Comparison of ENCODE assay signal across 8 cellular contexts in genomic region chr1:240575976-240576666, GRCh38. TPM values are rescaled to one million over a fixed set of nuclear protein-coding genes. Genes with fewer than 3 reads are reported as not detected.
DNase-seq lines count a peak whose midpoint lies in the region; TF ChIP-seq lines count a peak whose summit lies in the region.

No MANE protein-coding gene starts in this region.

- TF ChIP-seq CTCF in WERI-Rb-1 (IDR thresholded peaks at IDR 0.05; ENCODE audit: low read depth, low read length) (no peak), thyroid gland (IDR thresholded peaks at IDR 0.05) (no peak)

- H3K36me3 Mint-ChIP-seq in activated T-cell treated with anti-CD3 and anti-CD28 coated beads, Interleukin-2, amount 50 U/mL, for 24 hours (ENCODE audit: low read depth), result no peaks in the 10 kb centered on the region

- H3K36me3 ChIP-seq in WERI-Rb-1 (no peaks in the 10 kb centered on the region), thyroid gland (no peaks in the 10 kb centered on the region)

- intact Hi-C loops in thyroid gland (cut with DNase I), result no loop called here

- DNase-seq in activated T-cell treated with anti-CD3 and anti-CD28 coated beads for 4 hours (peak; percentile 5), HS-5 (ENCODE audit: low read depth) (peak; percentile 26), WERI-Rb-1 (peak; percentile 27), glomerular visceral epithelial cell (ENCODE audit: extremely low spot score) (peak; percentile 24), thyroid gland (peak; percentile 17 to 36), kidney tubule cell (ENCODE audit: low spot score) (no peak), NCI-H187 (lab: John Stamatoyannopoulos, UW) (no peak)
- no peak for DNase-seq in activated T-cell treated with anti-CD3 and anti-CD28 coated beads, Interleukin-2, amount 50 U/mL, for 24 hours

- no peaks in the 10 kb centered on the region for H3K9me3 ChIP-seq in WERI-Rb-1 (ENCODE audit: severe bottlenecking)
- H3K9me3 ChIP-seq in thyroid gland, result no peaks in the 10 kb centered on the region

- H3K4me3 Mint-ChIP-seq in activated T-cell treated with anti-CD3 and anti-CD28 coated beads, Interleukin-2, amount 50 U/mL, for 24 hours, result no peak overlapping the region

- H3K4me1 ChIP-seq in thyroid gland, result no peaks in the 10 kb centered on the region

- H3K27ac ChIP-seq in WERI-Rb-1, result peak overlapping the region; percentile 32; the same call in 1 of the 2 replicates
- H3K27ac ChIP-seq in thyroid gland, result peak overlapping the region in 2 of 3 donors; percentile 20 to 21

- no peaks in the 10 kb centered on the region for H3K27me3 Mint-ChIP-seq in activated T-cell treated with anti-CD3 and anti-CD28 coated beads, Interleukin-2, amount 50 U/mL, for 24 hours

- H3K4me1 Mint-ChIP-seq in activated T-cell treated with anti-CD3 and anti-CD28 coated beads, Interleukin-2, amount 50 U/mL, for 24 hours (ENCODE audit: low read depth), result peaks cover 19% of the 10 kb centered on the region

- H3K27ac Mint-ChIP-seq in activated T-cell treated with anti-CD3 and anti-CD28 coated beads, Interleukin-2, amount 50 U/mL, for 24 hours, result no peak overlapping the region

- H3K27me3 ChIP-seq in WERI-Rb-1 (ENCODE audit: insufficient read depth, low read depth, severe bottlenecking), result no peaks in the 10 kb centered on the region
- no peaks in the 10 kb centered on the region for H3K27me3 ChIP-seq in thyroid gland

- no peak for TF ChIP-seq POLR2A in thyroid gland (IDR thresholded peaks at IDR 0.05)

- no peaks in the 10 kb centered on the region for H3K9me3 Mint-ChIP-seq in activated T-cell treated with anti-CD3 and anti-CD28 coated beads, Interleukin-2, amount 50 U/mL, for 24 hours

- WGBS in thyroid gland, 2 donors, result 63 to 64% methylated on average over 9 of the region's 9 CpGs

- H3K4me3 ChIP-seq in WERI-Rb-1 (ENCODE audit: low read depth, low read length), result no peak overlapping the region
- H3K4me3 ChIP-seq in thyroid gland (replicated peaks in 1 of 3), result no peak overlapping the region

RNA-seq across cellular contexts. Expression of gene GREM2, which starts 35.8 kb away (rescaled TPM):
- 1 to 10 TPM in 1 of 4 donors, under 1 TPM in 3; 0.22 to 1.2 (median 0.35) TPM for total RNA-seq in thyroid gland

Comparison
In these comparisons a context has a peak if more than half of its experiments do, and no peak if none do; other contexts are left out.
1. DNase-seq: peak in activated T-cell treated with anti-CD3 and anti-CD28 coated beads for 4 hours (single experiment), HS-5 (single experiment), WERI-Rb-1 (single experiment), glomerular visceral epithelial cell (single experiment) and thyroid gland (2 of 2); none in activated T-cell treated with anti-CD3 and anti-CD28 coated beads, Interleukin-2, amount 50 U/mL, for 24 hours (single experiment), kidney tubule cell (single experiment) and NCI-H187 (0 of 2).